Comparison of ENCODE assay signal across 17 cellular contexts in the genomic region with DNA sequence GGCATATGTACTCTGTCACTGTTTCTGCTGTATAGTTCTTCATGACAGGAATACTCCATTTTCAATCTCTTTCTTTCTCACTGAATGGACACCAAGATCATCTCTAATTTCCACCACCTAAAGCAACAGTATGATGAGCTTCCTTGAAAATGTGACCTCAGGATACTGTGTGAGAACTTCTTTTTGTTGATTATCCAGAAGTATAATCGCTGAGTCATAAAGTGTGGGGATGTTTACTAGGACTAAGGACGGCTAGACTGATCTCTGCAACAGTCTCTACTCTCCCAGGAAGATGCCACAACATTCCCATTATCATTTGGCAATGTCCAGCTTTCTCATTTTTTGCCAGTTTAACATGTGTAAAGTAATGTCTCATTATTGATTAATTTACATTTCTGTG.
DNase-seq lines count a peak whose midpoint lies in the region; ATAC-seq and TF ChIP-seq lines count a peak whose summit lies in the region.
"Had no signal": no experiment of that assay in that cellular context is flagged by ENCODE, and none has a peak within 500 bp of the region (broad histone marks: within the 10 kb centered on the region; RNA-seq: fewer than 3 reads in every experiment).

No MANE protein-coding gene starts in this region.

- no peaks in the 10 kb centered on the region for H3K27me3 ChIP-seq in IMR-90 (ENCODE audit: control insufficient read depth, insufficient read depth, low read length)
- no peaks in the 10 kb centered on the region for H3K27me3 ChIP-seq in mammary epithelial cell (ENCODE audit: insufficient read depth, low read length)
- H3K27me3 ChIP-seq: right atrium auricular region had no signal

- CTCF ChIA-PET in IMR-90 (lab: Yijun Ruan, JAX) (no interaction called here), mammary epithelial cell (lab: Charles Lee; ENCODE audit: low non-redundant PET) (no interaction called here)

- peak overlapping the region in 1 of 2 experiments; percentile 60; a peak in 1 of 4 replicates for H4K8ac ChIP-seq in IMR-90 (ENCODE audit: low read depth in 2 of 2, low read length in 2 of 2)

- H2BK5ac ChIP-seq in IMR-90 (ENCODE audit: low read depth, low read length, poor library complexity, severe bottlenecking): peak overlapping the region; percentile 88

- no peak overlapping the region for H2AK5ac ChIP-seq in IMR-90 (ENCODE audit: low read depth, low read length)

- no peak overlapping the region for H2BK15ac ChIP-seq in IMR-90 (ENCODE audit: low read depth, low read length)

- dilution Hi-C loops in IMR-90 (cut with HindIII; ENCODE audit: low sequenced_read_pairs, unreplicated experiment): no loop called here
- dilution Hi-C loops in mammary epithelial cell (cut with HindIII; ENCODE audit: low sequenced_read_pairs): no loop called here

- H3K27ac ChIP-seq in IMR-90 (ENCODE audit: insufficient read depth, low read length) (no peak overlapping the region), mammary epithelial cell (ENCODE audit: insufficient read depth, low read depth, low read length) (no peak overlapping the region)
- H3K27ac ChIP-seq: right atrium auricular region had no signal

- peak overlapping the region; percentile 89; the same call in 1 of the 2 replicates for H3K18ac ChIP-seq in IMR-90 (ENCODE audit: low read depth, low read length)

- H4K20me1 ChIP-seq in IMR-90 (ENCODE audit: insufficient read depth, low read length) (no peaks in the 10 kb centered on the region), mammary epithelial cell (ENCODE audit: insufficient read depth, low read length) (no peaks in the 10 kb centered on the region)

- peak; percentile 68 for ATAC-seq in IMR-90 (ENCODE audit: low read depth)
- ATAC-seq in HG03139 (IDR thresholded peaks at IDR 0.05; ENCODE audit: unreplicated experiment): no peak
- no peak for ATAC-seq in GM21515 (IDR thresholded peaks at IDR 0.05; ENCODE audit: unreplicated experiment)
- ATAC-seq: left ventricle myocardium superior had no signal

- H4K91ac ChIP-seq in IMR-90 (ENCODE audit: insufficient read depth, low read depth, low read length): no peak overlapping the region

- WGBS in IMR-90 (ENCODE audit: extremely low coverage in 2 of 2, insufficient read length in 1 of 2), 2 experiments: no CpG with 5 or more reads among the region's 2 CpGs
- 67% methylated on average over 2 of the region's 2 CpGs for WGBS in mammary epithelial cell (ENCODE audit: low coverage, missing lambda C conversion rate)

- H3K4me3 ChIP-seq in IMR-90 (ENCODE audit: insufficient read depth, low read depth, low read length) (no peak overlapping the region), mammary epithelial cell (replicated peaks in 1 of 3; ENCODE audit: insufficient read depth in 1 of 3, low read depth in 2 of 3, low read length in 3 of 3) (no peak overlapping the region)
- H3K4me3 ChIP-seq: right atrium auricular region had no signal

- H2AK9ac ChIP-seq in IMR-90 (replicated peaks; ENCODE audit: low read depth, low read length, poor library complexity): no peak overlapping the region

- BruUV-seq in IMR-90 (replicated peaks; lab: Mats Ljungman, UMichigan): no TSS peak
- no TSS peak for BruUV-seq in mammary epithelial cell (replicated peaks; lab: Mats Ljungman, UMichigan)

- POLR2A ChIA-PET in IMR-90 (lab: Charles Lee; ENCODE audit: unreplicated experiment): no interaction called here

- H3K4me1 ChIP-seq in IMR-90 (ENCODE audit: control insufficient read depth, insufficient read depth, low read length) (peaks cover 7% of the 10 kb centered on the region; the same call in 1 of the 2 replicates), mammary epithelial cell (ENCODE audit: insufficient read depth, low read length) (peaks cover 10% of the 10 kb centered on the region)
- H3K4me1 ChIP-seq: right atrium auricular region had no signal

- no peak overlapping the region for H3K23ac ChIP-seq in IMR-90 (ENCODE audit: low read depth, low read length)

- no peaks in the 10 kb centered on the region for H3K9me3 ChIP-seq in IMR-90 (ENCODE audit: control insufficient read depth, insufficient read depth, low read length)
- H3K9me3 ChIP-seq in mammary epithelial cell (replicated peaks; ENCODE audit: insufficient read depth, low read length): no peaks in the 10 kb centered on the region
- H3K9me3 ChIP-seq: right atrium auricular region had no signal

- no peaks in the 10 kb centered on the region for H3K36me3 ChIP-seq in IMR-90 (ENCODE audit: control insufficient read depth, insufficient read depth, low read length)
- no peaks in the 10 kb centered on the region for H3K36me3 ChIP-seq in mammary epithelial cell (ENCODE audit: insufficient read depth, low read length)
- H3K36me3 ChIP-seq: right atrium auricular region had no signal

- intact Hi-C loops in IMR-90 (cut with micrococcal nuclease): no loop called here
- intact Hi-C loops in mammary epithelial cell (cut with micrococcal nuclease): no loop called here

- H3K4ac ChIP-seq in IMR-90 (ENCODE audit: low read depth, low read length): peak overlapping the region; percentile 77; the same call in 1 of the 2 replicates

- no peak overlapping the region for H3K9ac ChIP-seq in IMR-90 (ENCODE audit: low read depth, low read length)
- H3K9ac ChIP-seq in mammary epithelial cell (ENCODE audit: insufficient read depth, low read length): no peak overlapping the region

- TF ChIP-seq CTCF in IMR-90 (conservative IDR thresholded peaks at IDR 0.05; ENCODE audit: low read depth, low read length) (no peak), mammary epithelial cell (conservative IDR thresholded peaks at IDR 0.05 in 1 of 2, IDR thresholded peaks at IDR 0.05 in 1 of 2; ENCODE audit: extremely low read depth in 1 of 2, insufficient read depth in 1 of 2, low read depth in 1 of 2, low read length in 2 of 2) (no peak)

- 0 out of 2 replicates have a peak overlapping the region, but pooled peaks have one; percentile 2 for H3K14ac ChIP-seq in IMR-90 (replicated peaks; ENCODE audit: low read depth, low read length)

- peak overlapping the region; percentile 79; the same call in 1 of the 2 replicates for H2BK20ac ChIP-seq in IMR-90 (ENCODE audit: low read depth, low read length)

- H3K79me2 ChIP-seq in mammary epithelial cell (ENCODE audit: insufficient read depth, low read length): no peaks in the 10 kb centered on the region

- no peak overlapping the region for H2AFZ ChIP-seq in IMR-90 (replicated peaks; ENCODE audit: low read length, poor library complexity)
- peak overlapping the region; percentile 2 for H2AFZ ChIP-seq in mammary epithelial cell (ENCODE audit: low read depth, low read length)

- H3K9me1 ChIP-seq in IMR-90 (ENCODE audit: insufficient read depth, low read length): no peaks in the 10 kb centered on the region

- TF ChIP-seq POLR2A in IMR-90 (IDR thresholded peaks at IDR 0.05; ENCODE audit: low read depth, low read length): no peak

- no peak overlapping the region for H4K5ac ChIP-seq in IMR-90 (ENCODE audit: low read depth, low read length)

- no peaks in the 10 kb centered on the region for H3K79me1 ChIP-seq in IMR-90 (ENCODE audit: low read depth in 1 of 2, low read length in 2 of 2)

- H3K56ac ChIP-seq in IMR-90 (ENCODE audit: extremely low read depth, insufficient read depth, low read length): no peak overlapping the region

- H2BK120ac ChIP-seq in IMR-90 (ENCODE audit: low read depth, low read length): peak overlapping the region; percentile 61; the same call in 1 of the 2 replicates

- DNase-seq in AG20443 (ENCODE audit: low spot score): peak; percentile 29
- DNase-seq in IMR-90: peak; percentile 76
- DNase-seq in mammary epithelial cell: no peak
- DNase-seq in iris pigment epithelial cell (ENCODE audit: low read depth): peak; percentile 88
- no peak for DNase-seq in activated T-cell treated with anti-CD3 and anti-CD28 coated beads for 4 hours
- no peak for DNase-seq in A172 (ENCODE audit: low spot score)
- DNase-seq: activated CD4-positive, alpha-beta T cell treated with anti-CD3 and anti-CD28 coated beads for 1 hour; activated effector memory CD4-positive, alpha-beta T cell treated with Interleukin-2 at 50 U/mL for 16 hours; endodermal cell; left ventricle myocardium superior; NCI-H1436 treated with DMSO at 0.1 percent for 48 hours; NCI-H2171; occipital lobe; stimulated activated CD4-positive, alpha-beta T cell treated with anti-CD3 and anti-CD28 coated beads, Interleukin-2, amount 100 ng/mL, for 24 hours had no signal

- H3K4me2 ChIP-seq in IMR-90 (ENCODE audit: low read depth, low read length) (no peak overlapping the region), mammary epithelial cell (ENCODE audit: insufficient read depth, low read depth, low read length) (no peak overlapping the region)

- in situ Hi-C loops in IMR-90 (cut with MboI; ENCODE audit: low sequenced_read_pairs) (no loop called here), mammary epithelial cell (cut with MboI; ENCODE audit: low sequenced_read_pairs in 2 of 2) (no loop called here)

- TF ChIP-seq RAD21 in IMR-90 (IDR thresholded peaks at IDR 0.05; ENCODE audit: low read length): no peak

TF ChIP-seq in IMR-90, 13 proteins besides CTCF, POLR2A, EP300 and RAD21 (continues in another document):
- no peak for TF ChIP-seq SMC3 (IDR thresholded peaks at IDR 0.05; ENCODE audit: low read depth, low read length)
- peak; percentile 66 for TF ChIP-seq MAFK (IDR thresholded peaks at IDR 0.05; ENCODE audit: low read depth, low read length)
- TF ChIP-seq NFE2L2 (IDR thresholded peaks at IDR 0.05; ENCODE audit: low read depth, low read length): peak; percentile 92
- TF ChIP-seq FOS (IDR thresholded peaks at IDR 0.05; ENCODE audit: low read depth, low read length): 0 out of 2 replicates have a peak, but pooled peaks have one; percentile 18
- TF ChIP-seq, protein P1, sequence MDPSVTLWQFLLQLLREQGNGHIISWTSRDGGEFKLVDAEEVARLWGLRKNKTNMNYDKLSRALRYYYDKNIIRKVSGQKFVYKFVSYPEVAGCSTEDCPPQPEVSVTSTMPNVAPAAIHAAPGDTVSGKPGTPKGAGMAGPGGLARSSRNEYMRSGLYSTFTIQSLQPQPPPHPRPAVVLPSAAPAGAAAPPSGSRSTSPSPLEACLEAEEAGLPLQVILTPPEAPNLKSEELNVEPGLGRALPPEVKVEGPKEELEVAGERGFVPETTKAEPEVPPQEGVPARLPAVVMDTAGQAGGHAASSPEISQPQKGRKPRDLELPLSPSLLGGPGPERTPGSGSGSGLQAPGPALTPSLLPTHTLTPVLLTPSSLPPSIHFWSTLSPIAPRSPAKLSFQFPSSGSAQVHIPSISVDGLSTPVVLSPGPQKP (IDR thresholded peaks at IDR 0.05; ENCODE audit: borderline replicate concordance, low read depth, low read length): no peak
- no peak for TF ChIP-seq MAZ (IDR thresholded peaks at IDR 0.05; ENCODE audit: borderline replicate concordance, low read depth, low read length)
- no peak for TF ChIP-seq BHLHE40 (IDR thresholded peaks at IDR 0.05; ENCODE audit: low read depth, low read length)
- no peak for TF ChIP-seq MXI1 (IDR thresholded peaks at IDR 0.05; ENCODE audit: borderline replicate concordance, low read depth, low read length)
- no peak for TF ChIP-seq CEBPB (IDR thresholded peaks at IDR 0.05; ENCODE audit: low read depth, low read length)
- no peak for TF ChIP-seq RFX5 (IDR thresholded peaks at IDR 0.05; ENCODE audit: low read depth, low read length)
- no peak for TF ChIP-seq RCOR1 (IDR thresholded peaks at IDR 0.05; ENCODE audit: insufficient replicate concordance, low read length)

Comparison
In these comparisons a context has a peak if more than half of its experiments do, and no peak if none do; other contexts are left out.
1. DNase-seq: peak in AG20443 (single experiment), IMR-90 (single experiment) and iris pigment epithelial cell (single experiment); none in mammary epithelial cell (single experiment), activated T-cell treated with anti-CD3 and anti-CD28 coated beads for 4 hours (single experiment) and A172 (single experiment).